In the genomic region with DNA sequence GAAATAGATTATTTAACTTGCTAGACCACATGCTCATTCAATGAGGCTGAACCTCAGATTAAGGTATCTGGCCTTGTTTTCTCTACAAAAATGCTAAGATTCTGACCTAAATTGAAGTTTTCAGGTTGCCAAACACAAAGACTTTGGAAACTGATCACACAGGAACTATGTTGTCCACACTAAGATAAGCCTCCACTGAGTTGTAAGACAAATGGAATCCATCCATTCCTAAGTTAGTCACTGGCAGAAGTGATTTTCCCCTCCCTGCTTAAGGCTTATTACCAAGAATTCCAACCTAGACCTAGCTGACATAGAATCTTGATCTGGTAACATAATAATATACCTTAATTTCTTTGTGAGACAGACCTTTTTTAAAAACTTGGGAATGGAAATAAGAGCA, we compare ENCODE assay signal across 25 cellular contexts.
DNase-seq lines count a peak whose midpoint lies in the region; ATAC-seq and TF ChIP-seq lines count a peak whose summit lies in the region.
"Had no signal": no experiment of that assay in that cellular context is flagged by ENCODE, and none has a peak within 500 bp of the region (broad histone marks: within the 10 kb centered on the region; RNA-seq: fewer than 3 reads in every experiment).

No MANE protein-coding gene starts in this region.

- H2AK5ac ChIP-seq in IMR-90 (ENCODE audit: low read depth, low read length): no peak overlapping the region

- H3K27me3 ChIP-seq in IMR-90 (ENCODE audit: control insufficient read depth, insufficient read depth, low read length): no peaks in the 10 kb centered on the region
- H3K27me3 ChIP-seq: BLaER1 had no signal

- H3K9ac ChIP-seq in IMR-90 (ENCODE audit: low read depth, low read length): no peak overlapping the region
- H3K9ac ChIP-seq: BLaER1, KMS-11 had no signal

- H3K23ac ChIP-seq in IMR-90 (ENCODE audit: low read depth, low read length): no peak overlapping the region

- no peak overlapping the region for H2BK120ac ChIP-seq in IMR-90 (ENCODE audit: low read depth, low read length)

- no peak overlapping the region for H3K27ac ChIP-seq in IMR-90 (ENCODE audit: insufficient read depth, low read length)
- H3K27ac ChIP-seq: BLaER1, KMS-11, PC-9 had no signal

- no peaks in the 10 kb centered on the region for H4K20me1 ChIP-seq in IMR-90 (ENCODE audit: insufficient read depth, low read length)
- H4K20me1 ChIP-seq: BLaER1 had no signal

- no peak overlapping the region for H2BK15ac ChIP-seq in IMR-90 (ENCODE audit: low read depth, low read length)

- no peak overlapping the region for H3K4me2 ChIP-seq in IMR-90 (ENCODE audit: low read depth, low read length)
- H3K4me2 ChIP-seq: BLaER1, KMS-11, PC-9 had no signal

- no peak for TF ChIP-seq POLR2A in IMR-90 (IDR thresholded peaks at IDR 0.05; ENCODE audit: low read depth, low read length)

- H3K56ac ChIP-seq in IMR-90 (ENCODE audit: extremely low read depth, insufficient read depth, low read length): no peak overlapping the region

- H4K8ac ChIP-seq in IMR-90 (ENCODE audit: low read depth in 2 of 2, low read length in 2 of 2): no peak overlapping the region

- H4K91ac ChIP-seq in IMR-90 (ENCODE audit: insufficient read depth, low read depth, low read length): no peak overlapping the region

- CTCF ChIA-PET in IMR-90 (lab: Yijun Ruan, JAX): no interaction called here

- intact Hi-C loops in IMR-90 (cut with micrococcal nuclease): no loop called here
- intact Hi-C loops in Right ventricle myocardium inferior (cut with DNase I): no loop called here

- in situ Hi-C loops in IMR-90 (cut with MboI; ENCODE audit: low sequenced_read_pairs): no loop called here

- H3K4ac ChIP-seq in IMR-90 (ENCODE audit: low read depth, low read length): no peak overlapping the region

- H4K5ac ChIP-seq in IMR-90 (ENCODE audit: low read depth, low read length): no peak overlapping the region

- DNase-seq in AG10803 (ENCODE audit: low read depth) (peak; percentile 13), IMR-90 (peak; percentile 10), astrocyte of the hippocampus (ENCODE audit: low read depth, low spot score) (peak; percentile 53), non-pigmented ciliary epithelial cell (ENCODE audit: low read depth) (peak; percentile 43), NCI-H345 treated with DMSO at 0.1 percent for 48 hours (lab: John Stamatoyannopoulos, UW; ENCODE audit: unreplicated experiment) (no peak), Right ventricle myocardium inferior (ENCODE audit: missing footprints) (no peak), foreskin melanocyte (no peak), activated gamma-delta T cell treated with Interleukin-2 at 50 U/mL for 16 hours (no peak)
- DNase-seq: 8988T; ACHN; CD4-positive, CD25-positive, alpha-beta regulatory T cell; NCI-H1048; NCI-H1417 treated with DMSO at 0.1 percent for 48 hours; NCI-H187; NCI-H2081 treated with DMSO at 0.1 percent for 48 hours; NCI-H2171; NCI-H446; NCI-H524 treated with DMSO at 0.1 percent for 48 hours; NCI-H774; NK-92 treated with Interleukin-12 subunit alpha and Interleukin-12 subunit beta, amount 100 ng/mL, for 24 hours; PC-9; SHP77 had no signal

- ATAC-seq in IMR-90 (ENCODE audit: low read depth): no peak
- no peak for ATAC-seq in Right ventricle myocardium inferior
- ATAC-seq: HCT116 had no signal

- BruUV-seq in IMR-90 (replicated peaks; lab: Mats Ljungman, UMichigan): no TSS peak

- no peak overlapping the region for H3K18ac ChIP-seq in IMR-90 (ENCODE audit: low read depth, low read length)

- no peak overlapping the region for H2AK9ac ChIP-seq in IMR-90 (replicated peaks; ENCODE audit: low read depth, low read length, poor library complexity)

- H3K4me3 ChIP-seq in AG10803 (ENCODE audit: low read length): no peak overlapping the region
- H3K4me3 ChIP-seq in IMR-90 (ENCODE audit: insufficient read depth, low read depth, low read length): no peak overlapping the region
- H3K4me3 ChIP-seq: BLaER1, PC-9 had no signal

- H3K9me1 ChIP-seq in IMR-90 (ENCODE audit: insufficient read depth, low read length): no peaks in the 10 kb centered on the region

- no peak for TF ChIP-seq RAD21 in IMR-90 (IDR thresholded peaks at IDR 0.05; ENCODE audit: low read length)

- no peak overlapping the region for H3K14ac ChIP-seq in IMR-90 (replicated peaks; ENCODE audit: low read depth, low read length)

- H3K4me1 ChIP-seq in IMR-90 (ENCODE audit: control insufficient read depth, insufficient read depth, low read length): no peaks in the 10 kb centered on the region
- H3K4me1 ChIP-seq: BLaER1 had no signal

- dilution Hi-C loops in IMR-90 (cut with HindIII; ENCODE audit: low sequenced_read_pairs, unreplicated experiment): no loop called here

- POLR2A ChIA-PET in IMR-90 (lab: Charles Lee; ENCODE audit: unreplicated experiment): no interaction called here

- no peak overlapping the region for H2BK5ac ChIP-seq in IMR-90 (ENCODE audit: low read depth, low read length, poor library complexity, severe bottlenecking)

- H3K9me3 ChIP-seq in IMR-90 (ENCODE audit: control insufficient read depth, insufficient read depth, low read length): no peaks in the 10 kb centered on the region
- H3K9me3 ChIP-seq: BLaER1 had no signal

- TF ChIP-seq CTCF in AG10803 (conservative IDR thresholded peaks at IDR 0.05; ENCODE audit: low read length): no peak
- TF ChIP-seq CTCF in IMR-90 (conservative IDR thresholded peaks at IDR 0.05; ENCODE audit: low read depth, low read length): no peak

- H3K79me1 ChIP-seq in IMR-90 (ENCODE audit: low read depth in 1 of 2, low read length in 2 of 2): no peaks in the 10 kb centered on the region

- no peak overlapping the region for H2AFZ ChIP-seq in IMR-90 (replicated peaks; ENCODE audit: low read length, poor library complexity)
- H2AFZ ChIP-seq: PC-9 had no signal

- H2BK20ac ChIP-seq in IMR-90 (ENCODE audit: low read depth, low read length): no peak overlapping the region

- no peaks in the 10 kb centered on the region for H3K36me3 ChIP-seq in IMR-90 (ENCODE audit: control insufficient read depth, insufficient read depth, low read length)
- H3K36me3 ChIP-seq: BLaER1 had no signal

TF ChIP-seq in IMR-90, 13 proteins besides CTCF, POLR2A, EP300 and RAD21:
- TF ChIP-seq, protein P1, sequence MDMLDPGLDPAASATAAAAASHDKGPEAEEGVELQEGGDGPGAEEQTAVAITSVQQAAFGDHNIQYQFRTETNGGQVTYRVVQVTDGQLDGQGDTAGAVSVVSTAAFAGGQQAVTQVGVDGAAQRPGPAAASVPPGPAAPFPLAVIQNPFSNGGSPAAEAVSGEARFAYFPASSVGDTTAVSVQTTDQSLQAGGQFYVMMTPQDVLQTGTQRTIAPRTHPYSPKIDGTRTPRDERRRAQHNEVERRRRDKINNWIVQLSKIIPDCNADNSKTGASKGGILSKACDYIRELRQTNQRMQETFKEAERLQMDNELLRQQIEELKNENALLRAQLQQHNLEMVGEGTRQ (IDR thresholded peaks at IDR 0.05; ENCODE audit: low read depth, low read length): no peak
- TF ChIP-seq, protein P2, sequence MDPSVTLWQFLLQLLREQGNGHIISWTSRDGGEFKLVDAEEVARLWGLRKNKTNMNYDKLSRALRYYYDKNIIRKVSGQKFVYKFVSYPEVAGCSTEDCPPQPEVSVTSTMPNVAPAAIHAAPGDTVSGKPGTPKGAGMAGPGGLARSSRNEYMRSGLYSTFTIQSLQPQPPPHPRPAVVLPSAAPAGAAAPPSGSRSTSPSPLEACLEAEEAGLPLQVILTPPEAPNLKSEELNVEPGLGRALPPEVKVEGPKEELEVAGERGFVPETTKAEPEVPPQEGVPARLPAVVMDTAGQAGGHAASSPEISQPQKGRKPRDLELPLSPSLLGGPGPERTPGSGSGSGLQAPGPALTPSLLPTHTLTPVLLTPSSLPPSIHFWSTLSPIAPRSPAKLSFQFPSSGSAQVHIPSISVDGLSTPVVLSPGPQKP (IDR thresholded peaks at IDR 0.05; ENCODE audit: borderline replicate concordance, low read depth, low read length): no peak
- TF ChIP-seq BHLHE40 (IDR thresholded peaks at IDR 0.05; ENCODE audit: low read depth, low read length) (no peak), RCOR1 (IDR thresholded peaks at IDR 0.05; ENCODE audit: insufficient replicate concordance, low read length) (no peak), MAZ (IDR thresholded peaks at IDR 0.05; ENCODE audit: borderline replicate concordance, low read depth, low read length) (no peak), NFE2L2 (IDR thresholded peaks at IDR 0.05; ENCODE audit: low read depth, low read length) (no peak), MXI1 (IDR thresholded peaks at IDR 0.05; ENCODE audit: borderline replicate concordance, low read depth, low read length) (no peak), MAFK (IDR thresholded peaks at IDR 0.05; ENCODE audit: low read depth, low read length) (no peak), CHD1 (IDR thresholded peaks at IDR 0.05; ENCODE audit: low read depth, low read length) (no peak), SMC3 (IDR thresholded peaks at IDR 0.05; ENCODE audit: low read depth, low read length) (no peak), FOS (IDR thresholded peaks at IDR 0.05; ENCODE audit: low read depth, low read length) (no peak), CEBPB (IDR thresholded peaks at IDR 0.05; ENCODE audit: low read depth, low read length) (no peak), RFX5 (IDR thresholded peaks at IDR 0.05; ENCODE audit: low read depth, low read length) (no peak)
TF ChIP-seq in IMR-90: peak in this region for 0.

Comparison
In these comparisons a context has a peak if more than half of its experiments do, and no peak if none do; other contexts are left out.
1. DNase-seq: peak in AG10803 (single experiment), IMR-90 (single experiment), astrocyte of the hippocampus (single experiment) and non-pigmented ciliary epithelial cell (single experiment); none in NCI-H345 treated with DMSO at 0.1 percent for 48 hours (single experiment), Right ventricle myocardium inferior (single experiment), foreskin melanocyte (single experiment) and activated gamma-delta T cell treated with Interleukin-2 at 50 U/mL for 16 hours (single experiment).